Comparison of ENCODE assay signal across 1 cellular context in the genomic region with DNA sequence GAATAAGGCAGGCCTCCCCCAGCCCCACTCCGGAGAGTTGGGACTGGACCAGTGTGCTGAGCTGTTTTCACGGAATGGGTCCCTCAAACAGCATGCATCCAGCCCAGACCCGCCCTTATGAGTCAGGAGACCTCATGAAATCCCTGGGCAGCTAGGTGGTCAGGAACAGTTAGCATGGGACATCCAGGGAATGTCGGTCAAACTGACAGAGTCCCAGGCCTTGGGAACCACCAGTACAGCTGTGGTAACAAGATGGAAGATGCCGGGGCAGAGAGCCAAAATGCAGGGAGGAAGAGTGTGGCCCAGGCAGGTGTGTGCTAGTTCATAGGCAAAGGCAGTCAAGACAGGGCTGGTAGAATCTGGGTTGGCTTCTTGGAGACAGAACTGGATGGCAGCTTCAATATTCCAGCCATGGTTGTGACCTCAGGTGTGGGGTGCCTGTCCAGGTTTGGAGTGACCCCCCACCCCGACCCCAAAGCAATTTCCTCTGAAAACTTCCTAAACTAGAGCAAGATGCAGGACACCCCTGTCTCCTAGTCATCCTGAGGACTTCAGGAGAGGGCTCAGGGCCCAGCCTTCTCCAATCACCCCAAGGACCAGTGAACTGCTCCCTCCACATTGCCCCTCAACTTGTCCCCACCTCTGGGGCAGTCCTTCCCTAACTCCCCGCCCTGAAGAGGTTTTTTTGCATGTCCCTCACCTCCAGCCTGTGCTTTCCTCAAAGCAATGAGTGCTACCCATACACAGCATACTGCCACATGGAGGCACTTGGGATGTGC.
TF ChIP-seq lines count a peak whose summit lies in the region.

No MANE protein-coding gene starts in this region.

TF ChIP-seq in HCT116, 20 proteins besides CTCF, POLR2A, EP300 and RAD21:
- TF ChIP-seq, protein P1, sequence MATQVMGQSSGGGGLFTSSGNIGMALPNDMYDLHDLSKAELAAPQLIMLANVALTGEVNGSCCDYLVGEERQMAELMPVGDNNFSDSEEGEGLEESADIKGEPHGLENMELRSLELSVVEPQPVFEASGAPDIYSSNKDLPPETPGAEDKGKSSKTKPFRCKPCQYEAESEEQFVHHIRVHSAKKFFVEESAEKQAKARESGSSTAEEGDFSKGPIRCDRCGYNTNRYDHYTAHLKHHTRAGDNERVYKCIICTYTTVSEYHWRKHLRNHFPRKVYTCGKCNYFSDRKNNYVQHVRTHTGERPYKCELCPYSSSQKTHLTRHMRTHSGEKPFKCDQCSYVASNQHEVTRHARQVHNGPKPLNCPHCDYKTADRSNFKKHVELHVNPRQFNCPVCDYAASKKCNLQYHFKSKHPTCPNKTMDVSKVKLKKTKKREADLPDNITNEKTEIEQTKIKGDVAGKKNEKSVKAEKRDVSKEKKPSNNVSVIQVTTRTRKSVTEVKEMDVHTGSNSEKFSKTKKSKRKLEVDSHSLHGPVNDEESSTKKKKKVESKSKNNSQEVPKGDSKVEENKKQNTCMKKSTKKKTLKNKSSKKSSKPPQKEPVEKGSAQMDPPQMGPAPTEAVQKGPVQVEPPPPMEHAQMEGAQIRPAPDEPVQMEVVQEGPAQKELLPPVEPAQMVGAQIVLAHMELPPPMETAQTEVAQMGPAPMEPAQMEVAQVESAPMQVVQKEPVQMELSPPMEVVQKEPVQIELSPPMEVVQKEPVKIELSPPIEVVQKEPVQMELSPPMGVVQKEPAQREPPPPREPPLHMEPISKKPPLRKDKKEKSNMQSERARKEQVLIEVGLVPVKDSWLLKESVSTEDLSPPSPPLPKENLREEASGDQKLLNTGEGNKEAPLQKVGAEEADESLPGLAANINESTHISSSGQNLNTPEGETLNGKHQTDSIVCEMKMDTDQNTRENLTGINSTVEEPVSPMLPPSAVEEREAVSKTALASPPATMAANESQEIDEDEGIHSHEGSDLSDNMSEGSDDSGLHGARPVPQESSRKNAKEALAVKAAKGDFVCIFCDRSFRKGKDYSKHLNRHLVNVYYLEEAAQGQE (IDR thresholded peaks at IDR 0.05; ENCODE audit: low read depth) = no peak
- TF ChIP-seq JUND (IDR thresholded peaks at IDR 0.05) = no peak
- TF ChIP-seq CEBPB (IDR thresholded peaks at IDR 0.05; ENCODE audit: low read depth) = no peak
- no peak for TF ChIP-seq EZH2phosphoT487 (IDR thresholded peaks at IDR 0.05; ENCODE audit: borderline replicate concordance)
- TF ChIP-seq, protein P2, sequence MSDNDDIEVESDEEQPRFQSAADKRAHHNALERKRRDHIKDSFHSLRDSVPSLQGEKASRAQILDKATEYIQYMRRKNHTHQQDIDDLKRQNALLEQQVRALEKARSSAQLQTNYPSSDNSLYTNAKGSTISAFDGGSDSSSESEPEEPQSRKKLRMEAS (IDR thresholded peaks at IDR 0.05) = no peak
- no peak for TF ChIP-seq CBX3 (IDR thresholded peaks at IDR 0.05; ENCODE audit: low read depth)
- no peak for TF ChIP-seq SRF (IDR thresholded peaks at IDR 0.05; ENCODE audit: low read depth)
